ENCODE assay signal across 8 cellular contexts in the genomic region with DNA sequence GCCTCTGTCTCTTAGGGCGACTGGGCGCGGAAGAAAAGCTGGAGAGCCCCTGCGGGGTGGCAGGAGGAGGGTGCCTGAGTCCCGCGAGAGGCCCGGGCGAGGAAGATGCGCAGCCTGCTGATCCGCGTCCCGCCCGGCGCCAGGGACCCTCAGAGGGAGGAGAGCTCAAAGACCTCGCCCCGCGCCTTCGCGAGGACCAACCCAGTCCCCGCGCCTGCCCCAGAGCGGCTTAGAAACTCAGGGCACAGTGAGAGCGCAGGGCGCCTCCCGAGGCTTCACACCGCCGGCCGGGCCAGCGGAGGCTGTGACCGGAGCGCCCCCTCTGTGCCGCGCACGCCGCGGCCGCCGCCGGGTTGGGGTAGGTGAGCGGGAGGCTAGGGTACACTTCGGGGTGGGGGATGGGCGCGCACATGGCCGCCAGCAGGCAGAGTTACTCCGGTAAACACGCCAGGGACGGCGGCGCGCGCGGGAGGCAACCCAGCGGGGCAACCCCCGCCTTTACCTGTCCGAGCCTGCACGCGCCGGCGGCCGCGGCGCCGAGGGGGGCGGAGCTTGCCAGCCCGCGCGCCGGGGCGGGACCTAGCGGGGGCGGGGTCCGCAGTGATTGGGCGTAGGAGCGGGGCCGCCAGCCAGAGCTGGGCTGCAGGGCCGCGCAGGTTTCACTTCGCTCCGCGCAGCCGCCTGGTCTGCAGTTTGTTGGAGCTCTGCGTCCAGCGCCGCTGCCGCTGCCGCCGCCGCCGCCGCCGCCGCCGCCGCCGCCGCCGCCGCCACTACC. TPM values are rescaled to one million over a fixed set of nuclear protein-coding genes. Genes with fewer than 3 reads are reported as not detected.
DNase-seq lines count a peak whose midpoint lies in the region; ATAC-seq, FAIRE-seq and TF ChIP-seq lines count a peak whose summit lies in the region.

A gene with protein sequence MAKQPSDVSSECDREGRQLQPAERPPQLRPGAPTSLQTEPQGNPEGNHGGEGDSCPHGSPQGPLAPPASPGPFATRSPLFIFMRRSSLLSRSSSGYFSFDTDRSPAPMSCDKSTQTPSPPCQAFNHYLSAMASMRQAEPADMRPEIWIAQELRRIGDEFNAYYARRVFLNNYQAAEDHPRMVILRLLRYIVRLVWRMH (plus strand): TSS at position 662 of the 775 bp plus-strand sequence. CDS start 2,832 bp downstream, outside the sequence.

- ATAC-seq in DND-41 (ENCODE audit: insufficient read depth, low read depth) (peak; percentile 88), GM21786 (IDR thresholded peaks at IDR 0.05; ENCODE audit: unreplicated experiment) (peak; percentile 54)
- peak; percentile 70 for ATAC-seq in naive thymus-derived CD8-positive, alpha-beta T cell
- ATAC-seq in stimulated activated naive B cell treated with anti-CD40 and anti-IgM and Interleukin-4, amounts not matched to agents 10 μg/mL and 1 μg/mL and 100 μg/mL, for 72 hours (replicated peaks): peak; percentile 59 to 64

- peak; percentile 62 for TF ChIP-seq CTCF in DND-41 (IDR thresholded peaks at IDR 0.05; ENCODE audit: borderline replicate concordance, extremely low read depth, low read length, poor library complexity, severe bottlenecking)

- H2AFZ ChIP-seq in DND-41 (ENCODE audit: low read depth, low read length): peak within 1 kb of the TSS; percentile 93
- peak within 1 kb of the TSS; percentile 36; the same call in 1 of the 2 replicates for H2AFZ ChIP-seq in Karpas-422 (ENCODE audit: low read length)

- no peaks in the 10 kb centered on the region for H3K9me2 ChIP-seq in Karpas-422 (replicated peaks; ENCODE audit: insufficient read depth, low read length)

- H3K9me3 Mint-ChIP-seq in naive thymus-derived CD8-positive, alpha-beta T cell: no peaks in the 10 kb centered on the region
- H3K9me3 Mint-ChIP-seq in stimulated activated naive B cell treated with anti-CD40 and anti-IgM and Interleukin-4, amounts not matched to agents 10 μg/mL and 1 μg/mL and 100 μg/mL, for 72 hours: no peaks in the 10 kb centered on the region

- peak within 1 kb of the TSS; percentile 91 to 97 (median 94) for H3K4me3 Mint-ChIP-seq in naive thymus-derived CD8-positive, alpha-beta T cell
- H3K4me3 Mint-ChIP-seq in stimulated activated naive B cell treated with anti-CD40 and anti-IgM and Interleukin-4, amounts not matched to agents 10 μg/mL and 1 μg/mL and 100 μg/mL, for 72 hours: peak within 1 kb of the TSS; percentile 89 to 92

- H3K27ac ChIP-seq in DND-41 (ENCODE audit: low read length) (peak within 1 kb of the TSS; percentile 82), Karpas-422 (ENCODE audit: low read length) (peak within 1 kb of the TSS; percentile 89)

- H3K79me2 ChIP-seq in DND-41 (ENCODE audit: insufficient read depth, low read length) (peaks cover 44% of the 10 kb centered on the region), Karpas-422 (ENCODE audit: low read length) (peaks cover 44% of the 10 kb centered on the region)

- H3K9me3 ChIP-seq in DND-41 (ENCODE audit: insufficient read depth, low read length, severe bottlenecking): no peaks in the 10 kb centered on the region
- H3K9me3 ChIP-seq in Karpas-422 (ENCODE audit: low read length): no peaks in the 10 kb centered on the region

- H3K4me2 ChIP-seq in DND-41 (ENCODE audit: insufficient read depth, low read length) (peak within 1 kb of the TSS; percentile 95), Karpas-422 (ENCODE audit: low read depth, low read length, poor library complexity, severe bottlenecking) (peak within 1 kb of the TSS; percentile 92)

- H4K20me1 ChIP-seq in DND-41 (ENCODE audit: insufficient read depth, low read length) (peaks cover 26% of the 10 kb centered on the region), Karpas-422 (ENCODE audit: insufficient read depth, low read depth, low read length) (peaks cover 40% of the 10 kb centered on the region)

- peak within 1 kb of the TSS; percentile 76 to 95 (median 91) for H3K27ac Mint-ChIP-seq in naive thymus-derived CD8-positive, alpha-beta T cell
- peak within 1 kb of the TSS; percentile 98 for H3K27ac Mint-ChIP-seq in stimulated activated naive B cell treated with anti-CD40 and anti-IgM and Interleukin-4, amounts not matched to agents 10 μg/mL and 1 μg/mL and 100 μg/mL, for 72 hours

- H3K4me1 ChIP-seq in DND-41 (ENCODE audit: insufficient read depth, low read length): peaks cover 43% of the 10 kb centered on the region
- H3K4me1 ChIP-seq in Karpas-422 (ENCODE audit: low read length): peaks cover 73% of the 10 kb centered on the region

- peaks cover 5 to 32% (median 26%) of the 10 kb centered on the region in 5 donors for H3K27me3 Mint-ChIP-seq in naive thymus-derived CD8-positive, alpha-beta T cell
- H3K27me3 Mint-ChIP-seq in stimulated activated naive B cell treated with anti-CD40 and anti-IgM and Interleukin-4, amounts not matched to agents 10 μg/mL and 1 μg/mL and 100 μg/mL, for 72 hours: no peaks in the 10 kb centered on the region

- POLR2A ChIA-PET in naive thymus-derived CD8-positive, alpha-beta T cell (lab: Charles Lee): interaction anchor here (0.7 to 2.9 kb wide), 23 partner anchors 8 to 1525 kb away, joined by 3 to 18 read pairs (median 3); a partner anchor contains a TSS

- no peaks in the 10 kb centered on the region for H3K27me3 ChIP-seq in DND-41 (ENCODE audit: insufficient read depth, low read length, poor library complexity)
- no peaks in the 10 kb centered on the region; the same call in 1 of the 2 replicates for H3K27me3 ChIP-seq in Karpas-422 (ENCODE audit: low read length)

- FAIRE-seq in RCC 7860 (lab: Jason Lieb, UNC): no peak

- H3K36me3 Mint-ChIP-seq in naive thymus-derived CD8-positive, alpha-beta T cell: peaks cover 0 to 14% (median 5%) of the 10 kb centered on the region in 3 donors
- H3K36me3 Mint-ChIP-seq in stimulated activated naive B cell treated with anti-CD40 and anti-IgM and Interleukin-4, amounts not matched to agents 10 μg/mL and 1 μg/mL and 100 μg/mL, for 72 hours: peaks cover 37 to 39% of the 10 kb centered on the region in 2 donors

- H3K9ac ChIP-seq in DND-41 (ENCODE audit: low read depth, low read length): peak within 1 kb of the TSS; percentile 77
- peak within 1 kb of the TSS; percentile 97 for H3K9ac ChIP-seq in Karpas-422 (ENCODE audit: low read length)

- peaks cover 33% of the 10 kb centered on the region for H3K36me3 ChIP-seq in DND-41 (ENCODE audit: insufficient read depth, low read length)
- peaks cover 21% of the 10 kb centered on the region for H3K36me3 ChIP-seq in Karpas-422 (ENCODE audit: insufficient read depth, low read length)

- DNase-seq in DND-41 (peak; percentile 93), Karpas-422 (peak; percentile 97), RCC 7860 (ENCODE audit: low spot score) (peak; percentile 88), fibroblast of gingiva (ENCODE audit: low read depth) (peak; percentile 86)
- peak; percentile 92 to 95 for DNase-seq in activated T-cell treated with anti-CD3 and anti-CD28 coated beads, Interleukin-2, amount 50 U/mL, for 48 hours
- peak; percentile 82 to 92 (median 88) for DNase-seq in naive thymus-derived CD8-positive, alpha-beta T cell
- peak; percentile 96 for DNase-seq in stimulated activated naive B cell treated with anti-CD40 and anti-IgM and Interleukin-4, amounts not matched to agents 10 μg/mL and 1 μg/mL and 100 μg/mL, for 72 hours

- peaks cover 24 to 64% (median 52%) of the 10 kb centered on the region in 4 donors for H3K4me1 Mint-ChIP-seq in naive thymus-derived CD8-positive, alpha-beta T cell
- peaks cover 38 to 74% of the 10 kb centered on the region in 2 donors for H3K4me1 Mint-ChIP-seq in stimulated activated naive B cell treated with anti-CD40 and anti-IgM and Interleukin-4, amounts not matched to agents 10 μg/mL and 1 μg/mL and 100 μg/mL, for 72 hours

- H3K4me3 ChIP-seq in DND-41 (ENCODE audit: low read depth in 1 of 2, low read length in 2 of 2) (peak within 1 kb of the TSS; percentile 65 to 76), Karpas-422 (ENCODE audit: low read length) (peak within 1 kb of the TSS; percentile 97)

RNA-seq across cellular contexts. Expression of the gene that starts here (rescaled TPM):
- total RNA-seq in Karpas-422 (2014; rRNA removed; shearing (Covaris generic); ENCODE audit: low replicate concordance): 29.7 and 51.9 TPM in 2 replicates
- total RNA-seq in naive thymus-derived CD8-positive, alpha-beta T cell: 10 to 100 TPM; 36.0 to 39.8 TPM
- polyA plus RNA-seq in naive thymus-derived CD8-positive, alpha-beta T cell: 10 to 100 TPM in 2 of 3 donors, 1 to 10 TPM in 1; 8.7 to 16.2 (median 10.4) TPM

Comparison
In these comparisons a context has a peak if more than half of its experiments do, and no peak if none do; other contexts are left out.
1. Peak in every context shown above with its lines: DNase-seq, ATAC-seq, H3K4me3 ChIP-seq and H3K27ac ChIP-seq.